ENCODE assay signal across 16 cellular contexts in genomic region chr10:49071221-49071761, GRCh38. TPM values are rescaled to one million over a fixed set of nuclear protein-coding genes. Genes with fewer than 3 reads are reported as not detected.
DNase-seq lines count a peak whose midpoint lies in the region; ATAC-seq and TF ChIP-seq lines count a peak whose summit lies in the region.
"Had no signal": no experiment of that assay in that cellular context is flagged by ENCODE, and none has a peak within 500 bp of the region (broad histone marks: within the 10 kb centered on the region; RNA-seq: fewer than 3 reads in every experiment).

No MANE protein-coding gene starts in this region.

- dilution Hi-C loops in mammary epithelial cell (cut with HindIII; ENCODE audit: low sequenced_read_pairs), result no loop called here

- H3K4me3 ChIP-seq in MG63 (no peak overlapping the region), mammary epithelial cell (replicated peaks in 1 of 3; ENCODE audit: insufficient read depth in 1 of 3, low read depth in 2 of 3, low read length in 3 of 3) (no peak overlapping the region), sigmoid colon (no peak overlapping the region), H7 (ENCODE audit: insufficient read depth, low read depth, low read length) (no peak overlapping the region)
- H3K4me3 ChIP-seq: SK-N-MC, tibial nerve had no signal

- BruUV-seq in mammary epithelial cell (replicated peaks; lab: Mats Ljungman, UMichigan), result no TSS peak

- TF ChIP-seq EP300 in sigmoid colon (IDR thresholded peaks at IDR 0.05), result no peak

- no peak overlapping the region for H3K9ac ChIP-seq in mammary epithelial cell (ENCODE audit: insufficient read depth, low read length)

- in situ Hi-C loops in mammary epithelial cell (cut with MboI; ENCODE audit: low sequenced_read_pairs in 2 of 2), result no loop called here

- no peaks in the 10 kb centered on the region for H3K79me2 ChIP-seq in mammary epithelial cell (ENCODE audit: insufficient read depth, low read length)

- H4K20me1 ChIP-seq in mammary epithelial cell (ENCODE audit: insufficient read depth, low read length), result no peaks in the 10 kb centered on the region

- H3K4me2 ChIP-seq in mammary epithelial cell (ENCODE audit: insufficient read depth, low read depth, low read length), result peak overlapping the region; percentile 7

- H3K4me1 ChIP-seq in mammary epithelial cell (ENCODE audit: insufficient read depth, low read length) (peaks cover 15% of the 10 kb centered on the region), sigmoid colon (peaks cover 0 to 15% (median 13%) of the 10 kb centered on the region in 4 donors)

- CTCF ChIA-PET in mammary epithelial cell (lab: Charles Lee; ENCODE audit: low non-redundant PET), result no interaction called here

- H3K27ac ChIP-seq in mammary epithelial cell (ENCODE audit: insufficient read depth, low read depth, low read length), result no peak overlapping the region
- peak overlapping the region in 3 of 4 donors; percentile 7 to 65 (median 40) for H3K27ac ChIP-seq in sigmoid colon
- H3K27ac ChIP-seq: SK-N-MC, tibial nerve had no signal

- TF ChIP-seq CTCF in mammary epithelial cell (conservative IDR thresholded peaks at IDR 0.05 in 1 of 2, IDR thresholded peaks at IDR 0.05 in 1 of 2; ENCODE audit: extremely low read depth in 1 of 2, insufficient read depth in 1 of 2, low read depth in 1 of 2, low read length in 2 of 2) (no peak), sigmoid colon (IDR thresholded peaks at IDR 0.05) (no peak), GM10266 (IDR thresholded peaks at IDR 0.05; ENCODE audit: control insufficient read depth, insufficient read depth, low read depth, missing control alignments) (no peak)

- DNase-seq in MG63 (peak; percentile 31), mammary epithelial cell (peak; percentile 75), left ventricle myocardium superior (no peak), sigmoid colon (no peak), GM10266 (ENCODE audit: extremely low spot score) (no peak), H7 (no peak)
- DNase-seq: activated CD4-positive, alpha-beta T cell treated with anti-CD3 and anti-CD28 coated beads, Interleukin-2, amount 50 U/mL, for 1 hour; activated T-cell treated with anti-CD3 and anti-CD28 coated beads, Interleukin-2, amount 50 U/mL, for 72 hours; amygdala; NCI-H1092 treated with DMSO at 0.1 percent for 48 hours; stimulated activated CD4-positive, alpha-beta T cell treated with anti-CD3 and anti-CD28 coated beads, Interleukin-2, amount 100 ng/mL, for 24 hours; stimulated activated CD8-positive, alpha-beta memory T cell treated with anti-CD3 and anti-CD28 coated beads, Interleukin-4, amount 100 ng/mL, for 48 hours had no signal

- H2AFZ ChIP-seq in mammary epithelial cell (ENCODE audit: low read depth, low read length), result no peak overlapping the region

- H3K27me3 ChIP-seq in MG63 (no peaks in the 10 kb centered on the region), mammary epithelial cell (ENCODE audit: insufficient read depth, low read length) (no peaks in the 10 kb centered on the region), sigmoid colon (no peaks in the 10 kb centered on the region), H7 (ENCODE audit: control insufficient read depth, insufficient read depth, low read length) (no peaks in the 10 kb centered on the region)
- H3K27me3 ChIP-seq: tibial nerve had no signal

- intact Hi-C loops in mammary epithelial cell (cut with micrococcal nuclease) (no loop called here), left ventricle myocardium superior (cut with micrococcal nuclease) (no loop called here), sigmoid colon (cut with DNase I) (no loop called here)

- H3K36me3 ChIP-seq in MG63, result no peaks in the 10 kb centered on the region
- no peaks in the 10 kb centered on the region for H3K36me3 ChIP-seq in mammary epithelial cell (ENCODE audit: insufficient read depth, low read length)
- H3K36me3 ChIP-seq in sigmoid colon, result peaks cover 0 to 16% (median 4%) of the 10 kb centered on the region in 4 donors
- no peaks in the 10 kb centered on the region for H3K36me3 ChIP-seq in H7 (replicated peaks; ENCODE audit: control insufficient read depth, insufficient read depth, low read length)

- ATAC-seq in left ventricle myocardium superior (peak; percentile 59), GM21515 (IDR thresholded peaks at IDR 0.05; ENCODE audit: unreplicated experiment) (no peak)
- ATAC-seq: activated T-cell treated with anti-CD3 and anti-CD28 coated beads, Interleukin-2, amount 50 U/mL, for 72 hours had no signal

- 23% methylated on average over 5 of the region's 6 CpGs for WGBS in mammary epithelial cell (ENCODE audit: low coverage, missing lambda C conversion rate)
- WGBS in sigmoid colon, 2 donors, result 88% methylated on average over 6 of the region's 6 CpGs

- no peak for TF ChIP-seq POLR2A in sigmoid colon (IDR thresholded peaks at IDR 0.05)

- H3K9me3 ChIP-seq in MG63, result no peaks in the 10 kb centered on the region
- no peaks in the 10 kb centered on the region for H3K9me3 ChIP-seq in mammary epithelial cell (replicated peaks; ENCODE audit: insufficient read depth, low read length)
- no peaks in the 10 kb centered on the region for H3K9me3 ChIP-seq in sigmoid colon
- H3K9me3 ChIP-seq: tibial nerve had no signal

RNA-seq across cellular contexts. Expression of gene VSTM4, which starts 44.0 kb away (rescaled TPM):
- 1.7 and 2.8 TPM in 2 replicates for total RNA-seq in MG63 (2014; rRNA removed; shearing (Covaris generic); ENCODE audit: low replicate concordance)
- under 1 TPM in 1 of 2 donors, not detected in 1; under 0.01 TPM for total RNA-seq in mammary epithelial cell
- polyA plus RNA-seq in mammary epithelial cell, result not detected
- polyA minus RNA-seq in mammary epithelial cell, result not detected
- total RNA-seq in left ventricle myocardium superior, result 12.2 TPM
- total RNA-seq in sigmoid colon, result 10 to 100 TPM in 2 of 4 donors, 1 to 10 TPM in 2; 9.5 to 13.3 (median 10.9) TPM
- polyA plus RNA-seq in sigmoid colon, result 1 to 10 TPM in 2 of 3 donors, under 1 TPM in 1; 0.23 to 3.3 (median 1.2) TPM
- 0.31 and 0.44 TPM in 2 replicates for total RNA-seq in H7 (2014; rRNA removed; shearing (Covaris generic))
- polyA plus RNA-seq: CD14-positive monocyte had no signal

Comparison
In these comparisons a context has a peak if more than half of its experiments do, and no peak if none do; other contexts are left out.
1. DNase-seq: peak in MG63 (single experiment) and mammary epithelial cell (single experiment); none in left ventricle myocardium superior (single experiment), sigmoid colon (single experiment), GM10266 (single experiment) and H7 (single experiment).